Comparison of ENCODE assay signal across 22 cellular contexts in genomic region chr4:159224412-159224811, GRCh38.
"Had no signal": no experiment of that assay in that cellular context is flagged by ENCODE, and none has a peak within 500 bp of the region (broad histone marks: within the 10 kb centered on the region; RNA-seq: fewer than 3 reads in every experiment).

No MANE protein-coding gene starts in this region.

- H3K4me3 Mint-ChIP-seq: dendritic cell treated with granulocyte-macrophage colony-stimulating factor and Interleukin-4, amounts not matched to agents 40 ng/mL and 50 ng/mL, for 4 days; effector memory CD8-positive, alpha-beta T cell; immature natural killer cell; naive thymus-derived CD4-positive, alpha-beta T cell; nephron progenitor cell; stimulated activated effector memory CD8-positive, alpha-beta T cell treated with anti-CD3 and anti-CD28 coated beads, Interleukin-12 subunit alpha, Interleukin-12 subunit beta, amount 100 ng/mL, for 72 hours had no signal

- H3K27ac Mint-ChIP-seq: dendritic cell treated with granulocyte-macrophage colony-stimulating factor and Interleukin-4, amounts not matched to agents 40 ng/mL and 50 ng/mL, for 4 days; effector memory CD8-positive, alpha-beta T cell; immature natural killer cell; naive thymus-derived CD4-positive, alpha-beta T cell; nephron progenitor cell; stimulated activated effector memory CD8-positive, alpha-beta T cell treated with anti-CD3 and anti-CD28 coated beads, Interleukin-12 subunit alpha, Interleukin-12 subunit beta, amount 100 ng/mL, for 72 hours had no signal

- H3K27ac ChIP-seq: epithelial cell of prostate, esophagus muscularis mucosa, gastrocnemius medialis, right atrium auricular region, suprapubic skin, thyroid gland, upper lobe of left lung, uterus had no signal

- H3K9me3 ChIP-seq: esophagus muscularis mucosa, gastrocnemius medialis, heart right ventricle, right atrium auricular region, suprapubic skin, thyroid gland, upper lobe of left lung, uterus had no signal

- H3K4me3 ChIP-seq: esophagus muscularis mucosa, gastrocnemius medialis, heart right ventricle, right atrium auricular region, smooth muscle cell, suprapubic skin, thyroid gland, upper lobe of left lung, uterus had no signal

- H3K9me3 Mint-ChIP-seq: dendritic cell treated with granulocyte-macrophage colony-stimulating factor and Interleukin-4, amounts not matched to agents 40 ng/mL and 50 ng/mL, for 4 days; effector memory CD8-positive, alpha-beta T cell; immature natural killer cell; naive thymus-derived CD4-positive, alpha-beta T cell had no signal

- H3K27me3 Mint-ChIP-seq: dendritic cell treated with granulocyte-macrophage colony-stimulating factor and Interleukin-4, amounts not matched to agents 40 ng/mL and 50 ng/mL, for 4 days; effector memory CD8-positive, alpha-beta T cell; naive thymus-derived CD4-positive, alpha-beta T cell had no signal

- H3K36me3 ChIP-seq: esophagus muscularis mucosa, gastrocnemius medialis, heart right ventricle, right atrium auricular region, suprapubic skin, thyroid gland, upper lobe of left lung, uterus had no signal

- H3K4me2 ChIP-seq: smooth muscle cell had no signal

- H3K27me3 ChIP-seq: esophagus muscularis mucosa, gastrocnemius medialis, heart right ventricle, right atrium auricular region, suprapubic skin, thyroid gland, upper lobe of left lung, uterus had no signal

- DNase-seq: effector memory CD8-positive, alpha-beta T cell; gastrocnemius medialis; heart right ventricle; immature natural killer cell; left ventricle myocardium superior; mesendoderm; naive thymus-derived CD4-positive, alpha-beta T cell; nephron progenitor cell; posterior cingulate gyrus; stimulated activated CD4-positive, alpha-beta T cell treated with anti-CD3 and anti-CD28 coated beads, Interleukin-2, amount 100 ng/mL, for 48 hours; stimulated activated CD8-positive, alpha-beta memory T cell treated with anti-CD3 and anti-CD28 coated beads, Interleukin-4, amount 100 ng/mL, for 48 hours; stimulated activated naive CD8-positive, alpha-beta T cell treated with anti-CD3 and anti-CD28 coated beads, Interleukin-15, Interleukin-2, amounts not matched to agents 100 U/mL and 50 U/mL, for 24 hours; thyroid gland; upper lobe of left lung; uterus had no signal

- ATAC-seq: effector memory CD8-positive, alpha-beta T cell; gastrocnemius medialis; heart right ventricle; left ventricle myocardium superior; naive thymus-derived CD4-positive, alpha-beta T cell; stimulated activated effector memory CD8-positive, alpha-beta T cell treated with anti-CD3 and anti-CD28 coated beads, Interleukin-12 subunit alpha, Interleukin-12 subunit beta, amount 100 ng/mL, for 72 hours; stimulated activated naive CD8-positive, alpha-beta T cell treated with anti-CD3 and anti-CD28 coated beads, Interleukin-15, Interleukin-2, amounts not matched to agents 100 U/mL and 50 U/mL, for 24 hours had no signal

- H3K36me3 Mint-ChIP-seq: immature natural killer cell; stimulated activated effector memory CD8-positive, alpha-beta T cell treated with anti-CD3 and anti-CD28 coated beads, Interleukin-12 subunit alpha, Interleukin-12 subunit beta, amount 100 ng/mL, for 72 hours had no signal

- H3K4me1 ChIP-seq: uterus had no signal
